Comparison of ENCODE assay signal across 1 cellular context in genomic region chr7:27549621-27550020, GRCh38.
TF ChIP-seq lines count a peak whose summit lies in the region.

No MANE protein-coding gene starts in this region.

TF ChIP-seq in GM23338, 12 proteins besides CTCF, POLR2A, EP300 and RAD21 (continued from another document):
- TF ChIP-seq, protein P1, sequence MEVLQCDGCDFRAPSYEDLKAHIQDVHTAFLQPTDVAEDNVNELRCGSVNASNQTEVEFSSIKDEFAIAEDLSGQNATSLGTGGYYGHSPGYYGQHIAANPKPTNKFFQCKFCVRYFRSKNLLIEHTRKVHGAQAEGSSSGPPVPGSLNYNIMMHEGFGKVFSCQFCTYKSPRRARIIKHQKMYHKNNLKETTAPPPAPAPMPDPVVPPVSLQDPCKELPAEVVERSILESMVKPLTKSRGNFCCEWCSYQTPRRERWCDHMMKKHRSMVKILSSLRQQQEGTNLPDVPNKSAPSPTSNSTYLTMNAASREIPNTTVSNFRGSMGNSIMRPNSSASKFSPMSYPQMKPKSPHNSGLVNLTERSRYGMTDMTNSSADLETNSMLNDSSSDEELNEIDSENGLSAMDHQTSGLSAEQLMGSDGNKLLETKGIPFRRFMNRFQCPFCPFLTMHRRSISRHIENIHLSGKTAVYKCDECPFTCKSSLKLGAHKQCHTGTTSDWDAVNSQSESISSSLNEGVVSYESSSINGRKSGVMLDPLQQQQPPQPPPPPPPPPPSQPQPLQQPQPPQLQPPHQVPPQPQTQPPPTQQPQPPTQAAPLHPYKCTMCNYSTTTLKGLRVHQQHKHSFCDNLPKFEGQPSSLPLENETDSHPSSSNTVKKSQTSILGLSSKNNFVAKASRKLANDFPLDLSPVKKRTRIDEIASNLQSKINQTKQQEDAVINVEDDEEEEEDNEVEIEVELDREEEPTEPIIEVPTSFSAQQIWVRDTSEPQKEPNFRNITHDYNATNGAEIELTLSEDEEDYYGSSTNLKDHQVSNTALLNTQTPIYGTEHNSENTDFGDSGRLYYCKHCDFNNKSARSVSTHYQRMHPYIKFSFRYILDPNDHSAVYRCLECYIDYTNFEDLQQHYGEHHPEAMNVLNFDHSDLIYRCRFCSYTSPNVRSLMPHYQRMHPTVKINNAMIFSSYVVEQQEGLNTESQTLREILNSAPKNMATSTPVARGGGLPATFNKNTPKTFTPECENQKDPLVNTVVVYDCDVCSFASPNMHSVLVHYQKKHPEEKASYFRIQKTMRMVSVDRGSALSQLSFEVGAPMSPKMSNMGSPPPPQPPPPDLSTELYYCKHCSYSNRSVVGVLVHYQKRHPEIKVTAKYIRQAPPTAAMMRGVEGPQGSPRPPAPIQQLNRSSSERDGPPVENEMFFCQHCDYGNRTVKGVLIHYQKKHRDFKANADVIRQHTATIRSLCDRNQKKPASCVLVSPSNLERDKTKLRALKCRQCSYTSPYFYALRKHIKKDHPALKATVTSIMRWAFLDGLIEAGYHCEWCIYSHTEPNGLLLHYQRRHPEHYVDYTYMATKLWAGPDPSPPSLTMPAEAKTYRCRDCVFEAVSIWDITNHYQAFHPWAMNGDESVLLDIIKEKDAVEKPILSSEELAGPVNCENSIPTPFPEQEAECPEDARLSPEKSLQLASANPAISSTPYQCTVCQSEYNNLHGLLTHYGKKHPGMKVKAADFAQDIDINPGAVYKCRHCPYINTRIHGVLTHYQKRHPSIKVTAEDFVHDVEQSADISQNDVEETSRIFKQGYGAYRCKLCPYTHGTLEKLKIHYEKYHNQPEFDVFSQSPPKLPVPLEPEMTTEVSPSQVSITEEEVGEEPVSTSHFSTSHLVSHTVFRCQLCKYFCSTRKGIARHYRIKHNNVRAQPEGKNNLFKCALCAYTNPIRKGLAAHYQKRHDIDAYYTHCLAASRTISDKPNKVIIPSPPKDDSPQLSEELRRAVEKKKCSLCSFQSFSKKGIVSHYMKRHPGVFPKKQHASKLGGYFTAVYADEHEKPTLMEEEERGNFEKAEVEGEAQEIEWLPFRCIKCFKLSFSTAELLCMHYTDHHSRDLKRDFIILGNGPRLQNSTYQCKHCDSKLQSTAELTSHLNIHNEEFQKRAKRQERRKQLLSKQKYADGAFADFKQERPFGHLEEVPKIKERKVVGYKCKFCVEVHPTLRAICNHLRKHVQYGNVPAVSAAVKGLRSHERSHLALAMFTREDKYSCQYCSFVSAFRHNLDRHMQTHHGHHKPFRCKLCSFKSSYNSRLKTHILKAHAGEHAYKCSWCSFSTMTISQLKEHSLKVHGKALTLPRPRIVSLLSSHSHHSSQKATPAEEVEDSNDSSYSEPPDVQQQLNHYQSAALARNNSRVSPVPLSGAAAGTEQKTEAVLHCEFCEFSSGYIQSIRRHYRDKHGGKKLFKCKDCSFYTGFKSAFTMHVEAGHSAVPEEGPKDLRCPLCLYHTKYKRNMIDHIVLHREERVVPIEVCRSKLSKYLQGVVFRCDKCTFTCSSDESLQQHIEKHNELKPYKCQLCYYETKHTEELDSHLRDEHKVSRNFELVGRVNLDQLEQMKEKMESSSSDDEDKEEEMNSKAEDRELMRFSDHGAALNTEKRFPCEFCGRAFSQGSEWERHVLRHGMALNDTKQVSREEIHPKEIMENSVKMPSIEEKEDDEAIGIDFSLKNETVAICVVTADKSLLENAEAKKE (CRISPR knock-in tag; IDR thresholded peaks at IDR 0.05), result no peak
- no peak for TF ChIP-seq JUNB (IDR thresholded peaks at IDR 0.05; ENCODE audit: unreplicated experiment)
